1 cellular context compared by ENCODE assay signal in genomic region chr6:131381694-131382093, GRCh38.
TF ChIP-seq lines count a peak whose summit lies in the region.

No MANE protein-coding gene starts in this region.

TF ChIP-seq in H1, 55 proteins besides CTCF, POLR2A, EP300 and RAD21 (continued from another document):
- TF ChIP-seq JUND (IDR thresholded peaks at IDR 0.05; ENCODE audit: low read length): no peak
- TF ChIP-seq CHD7 (IDR thresholded peaks at IDR 0.05; ENCODE audit: insufficient replicate concordance, low read length): no peak
- TF ChIP-seq RNF2 (IDR thresholded peaks at IDR 0.05; ENCODE audit: borderline replicate concordance, low read depth, low read length, missing control alignments, poor library complexity, severe bottlenecking): no peak
- TF ChIP-seq CBX8 (IDR thresholded peaks at IDR 0.05; ENCODE audit: borderline replicate concordance, low read depth, low read length): no peak
- TF ChIP-seq POLR2AphosphoS5 (IDR thresholded peaks at IDR 0.05; ENCODE audit: low read depth, low read length): no peak
- no peak for TF ChIP-seq CEBPB (IDR thresholded peaks at IDR 0.05; ENCODE audit: low read depth, low read length)
- no peak for TF ChIP-seq USF2 (IDR thresholded peaks at IDR 0.05; ENCODE audit: low read length)
- no peak for TF ChIP-seq CHD1 (IDR thresholded peaks at IDR 0.05; ENCODE audit: low read depth, low read length)
- TF ChIP-seq ZNF274 (IDR thresholded peaks at IDR 0.05; ENCODE audit: borderline replicate concordance, extremely low read depth, low read length): no peak
- TF ChIP-seq TAF1 (IDR thresholded peaks at IDR 0.05; ENCODE audit: low read depth, low read length): no peak
- TF ChIP-seq PHF8 (conservative IDR thresholded peaks at IDR 0.05; ENCODE audit: low read depth, low read length): no peak
- no peak for TF ChIP-seq BACH1 (IDR thresholded peaks at IDR 0.05; ENCODE audit: low read length)
